In the genomic region with DNA sequence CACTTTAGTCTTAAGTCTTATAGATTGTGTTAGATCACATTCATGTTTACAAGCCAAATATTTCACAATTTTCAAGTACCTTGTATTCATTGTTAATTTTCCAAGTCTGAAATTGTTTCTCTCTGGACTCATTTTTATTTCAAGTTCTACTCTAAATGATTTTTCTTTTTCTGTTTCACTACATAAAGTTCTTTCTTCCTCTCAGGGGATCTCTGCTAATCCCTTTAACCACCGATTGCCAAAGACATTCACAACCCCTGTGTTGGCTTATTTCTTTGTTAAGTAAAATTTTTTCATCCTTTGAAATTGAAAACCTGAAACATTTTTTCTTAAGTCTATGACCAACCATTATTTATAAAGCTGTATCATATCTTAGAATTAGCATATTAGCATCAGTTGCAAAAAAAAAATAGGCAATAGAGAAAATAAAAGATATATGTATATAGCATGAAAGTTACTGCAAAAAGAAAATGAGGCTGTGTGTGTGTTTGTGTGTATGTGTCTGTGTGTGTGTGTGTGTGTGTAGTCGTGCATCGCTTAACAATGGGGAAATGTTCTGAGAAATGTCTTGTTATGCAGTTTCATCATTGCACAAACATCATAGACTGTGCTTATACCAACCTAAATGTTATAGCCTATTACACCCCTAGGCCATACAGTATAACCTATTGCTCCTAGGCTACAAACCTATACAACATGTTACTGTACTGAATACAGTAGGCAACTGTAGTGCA, we compare ENCODE assay signal across 21 cellular contexts.
"Had no signal": no experiment of that assay in that cellular context is flagged by ENCODE, and none has a peak within 500 bp of the region (broad histone marks: within the 10 kb centered on the region; RNA-seq: fewer than 3 reads in every experiment).

No MANE protein-coding gene starts in this region.

- H3K36me3 ChIP-seq: left ventricle myocardium inferior, neutrophil, upper lobe of left lung had no signal

- H3K9me3 Mint-ChIP-seq: brain; dendritic cell treated with granulocyte-macrophage colony-stimulating factor and Interleukin-4, amounts not matched to agents 40 ng/mL and 50 ng/mL, for 4 days; mesothelial cell of epicardium had no signal

- H3K9me3 ChIP-seq: left ventricle myocardium inferior, neutrophil, upper lobe of left lung had no signal

- H3K4me1 Mint-ChIP-seq: activated naive CD4-positive, alpha-beta T cell treated with anti-CD3 and anti-CD28 coated beads, Interleukin-2, amount 50 U/mL, for 24 hours; immature natural killer cell had no signal

- H3K27me3 Mint-ChIP-seq: activated naive CD4-positive, alpha-beta T cell treated with anti-CD3 and anti-CD28 coated beads, Interleukin-2, amount 50 U/mL, for 24 hours; dendritic cell treated with granulocyte-macrophage colony-stimulating factor and Interleukin-4, amounts not matched to agents 40 ng/mL and 50 ng/mL, for 4 days; natural killer cell treated with Interleukin-12 subunit alpha and Interleukin-12 subunit beta and Interleukin-15 and Interleukin-18, amount 100 ng/mL, for 72 hours had no signal

- H3K27me3 ChIP-seq: foreskin keratinocyte, neutrophil, upper lobe of left lung had no signal

- H3K4me1 ChIP-seq: left ventricle myocardium inferior, parathyroid adenoma, upper lobe of left lung had no signal

- H3K9ac ChIP-seq: parathyroid adenoma had no signal

- H3K27ac ChIP-seq: foreskin keratinocyte, left ventricle myocardium inferior, neutrophil, parathyroid adenoma, upper lobe of left lung had no signal

- ATAC-seq: foreskin keratinocyte; natural killer cell treated with Interleukin-12 subunit alpha and Interleukin-12 subunit beta and Interleukin-15 and Interleukin-18, amount 100 ng/mL, for 72 hours; right cardiac atrium had no signal

- H3K4me3 Mint-ChIP-seq: activated naive CD4-positive, alpha-beta T cell treated with anti-CD3 and anti-CD28 coated beads, Interleukin-2, amount 50 U/mL, for 24 hours; brain; dendritic cell treated with granulocyte-macrophage colony-stimulating factor and Interleukin-4, amounts not matched to agents 40 ng/mL and 50 ng/mL, for 4 days; immature natural killer cell; mesothelial cell of epicardium; natural killer cell treated with Interleukin-12 subunit alpha and Interleukin-12 subunit beta and Interleukin-15 and Interleukin-18, amount 100 ng/mL, for 72 hours; T-helper 2 cell treated with Interferon-gamma antibody and Interleukin-4, amounts not matched to agents 5 μg/mL and 100 μg/mL, for 36 hours had no signal

- H3K4me3 ChIP-seq: left ventricle myocardium inferior, upper lobe of left lung had no signal

- DNase-seq: activated gamma-delta T cell treated with Interleukin-2 at 50 U/mL for 16 hours; activated T-cell treated with anti-CD3 and anti-CD28 coated beads, Interleukin-2, amount 50 U/mL, for 1 hour; aorta; effector CD8-positive, alpha-beta T cell; erythroblast; foreskin keratinocyte; immature natural killer cell; left ventricle myocardium inferior; right cardiac atrium; stimulated activated CD4-positive, alpha-beta T cell treated with anti-CD3 and anti-CD28 coated beads, Interleukin-2, amount 100 ng/mL, for 48 hours; stimulated activated CD8-positive, alpha-beta memory T cell treated with anti-CD3 and anti-CD28 coated beads, Interleukin-4, amount 100 ng/mL, for 48 hours; stimulated activated naive CD4-positive, alpha-beta T cell treated with Interleukin-2 at 50 U/mL for 16 hours; upper lobe of left lung had no signal

- H2AFZ ChIP-seq: parathyroid adenoma had no signal

- H3K79me2 ChIP-seq: parathyroid adenoma had no signal

- H3K27ac Mint-ChIP-seq: activated naive CD4-positive, alpha-beta T cell treated with anti-CD3 and anti-CD28 coated beads, Interleukin-2, amount 50 U/mL, for 24 hours; dendritic cell treated with granulocyte-macrophage colony-stimulating factor and Interleukin-4, amounts not matched to agents 40 ng/mL and 50 ng/mL, for 4 days; immature natural killer cell; mesothelial cell of epicardium; natural killer cell treated with Interleukin-12 subunit alpha and Interleukin-12 subunit beta and Interleukin-15 and Interleukin-18, amount 100 ng/mL, for 72 hours; T-helper 2 cell treated with Interferon-gamma antibody and Interleukin-4, amounts not matched to agents 5 μg/mL and 100 μg/mL, for 36 hours had no signal

- H3K36me3 Mint-ChIP-seq: activated naive CD4-positive, alpha-beta T cell treated with anti-CD3 and anti-CD28 coated beads, Interleukin-2, amount 50 U/mL, for 24 hours; brain; immature natural killer cell; mesothelial cell of epicardium; natural killer cell treated with Interleukin-12 subunit alpha and Interleukin-12 subunit beta and Interleukin-15 and Interleukin-18, amount 100 ng/mL, for 72 hours had no signal
